In the genomic region with DNA sequence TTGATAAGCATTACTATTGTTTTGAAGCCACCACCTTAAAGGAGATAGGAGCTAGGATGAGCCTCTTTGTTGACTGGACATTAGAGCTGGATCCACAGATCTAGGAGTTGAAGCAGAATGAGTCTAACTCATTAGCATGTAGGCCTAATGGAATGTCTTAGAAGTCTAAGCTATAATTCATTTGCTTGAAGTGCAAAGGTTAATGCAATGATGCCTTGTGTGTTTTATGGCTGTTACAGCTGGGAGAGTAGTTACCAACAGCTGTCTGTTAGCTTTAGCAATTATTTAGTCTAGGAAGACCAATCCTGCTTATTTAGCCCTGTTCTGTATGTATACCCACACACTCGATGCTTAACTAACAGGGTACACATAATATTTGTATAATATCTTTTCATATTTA, we compare ENCODE assay signal across 19 cellular contexts.
A peak's percentile ranks its signal among the peaks of the same experiment; 100 is the strongest.
DNase-seq lines count a peak whose midpoint lies in the region; ATAC-seq and TF ChIP-seq lines count a peak whose summit lies in the region.
"Had no signal": no experiment of that assay in that cellular context is flagged by ENCODE, and none has a peak within 500 bp of the region (broad histone marks: within the 10 kb centered on the region; RNA-seq: fewer than 3 reads in every experiment).

No MANE protein-coding gene starts in this region.

- H3K9me3 ChIP-seq in SJSA1 (replicated peaks) (no peaks in the 10 kb centered on the region), mucosa of descending colon (no peaks in the 10 kb centered on the region)
- H3K9me3 ChIP-seq: A549, Caco-2, HAP-1 had no signal

- H3K27ac ChIP-seq in SJSA1: peak overlapping the region; percentile 48
- H3K27ac ChIP-seq: 22Rv1, A549, C4-2B, GM23248 had no signal

- H3K36me3 ChIP-seq in SJSA1 (no peaks in the 10 kb centered on the region), mucosa of descending colon (ENCODE audit: low read depth) (no peaks in the 10 kb centered on the region)
- H3K36me3 ChIP-seq: HAP-1 had no signal

- no peak overlapping the region for H3K4me3 ChIP-seq in SJSA1
- H3K4me3 ChIP-seq in mucosa of descending colon: no peak overlapping the region
- H3K4me3 ChIP-seq: A549, GM23248, HAP-1 had no signal

- H3K4me1 ChIP-seq in SJSA1 (replicated peaks) (peaks cover 38% of the 10 kb centered on the region), mucosa of descending colon (ENCODE audit: low read depth) (no peaks in the 10 kb centered on the region)
- H3K4me1 ChIP-seq: A549, Caco-2 had no signal

- DNase-seq in NCI-H82 (lab: John Stamatoyannopoulos, UW) (peak; percentile 30), NCI-H82 treated with DMSO at 0.1 percent for 48 hours (lab: John Stamatoyannopoulos, UW; ENCODE audit: unreplicated experiment) (no peak), SJSA1 (ENCODE audit: low read depth in 1 of 2, low spot score in 2 of 2) (no peak), mucosa of descending colon (no peak), hippocampal formation (lab: John Stamatoyannopoulos, UW) (no peak), SIG-M5 (lab: John Stamatoyannopoulos, UW) (no peak)
- DNase-seq in activated naive CD4-positive, alpha-beta T cell (lab: John Stamatoyannopoulos, UW): no peak
- DNase-seq: AML-193; Caco-2; CD4-positive, alpha-beta T cell; DMS153; DMS79; GDM1; GM23248 had no signal

- intact Hi-C loops in mucosa of descending colon (cut with DNase I, micrococcal nuclease): no loop called here

- peak; percentile 55 for ATAC-seq in mucosa of descending colon
- ATAC-seq: A549, HepG2 had no signal

- no peaks in the 10 kb centered on the region for H3K27me3 ChIP-seq in SJSA1 (replicated peaks)

- no peak for TF ChIP-seq CTCF in mucosa of descending colon (IDR thresholded peaks at IDR 0.05)
